ENCODE assay signal across 3 cellular contexts in the genomic region with DNA sequence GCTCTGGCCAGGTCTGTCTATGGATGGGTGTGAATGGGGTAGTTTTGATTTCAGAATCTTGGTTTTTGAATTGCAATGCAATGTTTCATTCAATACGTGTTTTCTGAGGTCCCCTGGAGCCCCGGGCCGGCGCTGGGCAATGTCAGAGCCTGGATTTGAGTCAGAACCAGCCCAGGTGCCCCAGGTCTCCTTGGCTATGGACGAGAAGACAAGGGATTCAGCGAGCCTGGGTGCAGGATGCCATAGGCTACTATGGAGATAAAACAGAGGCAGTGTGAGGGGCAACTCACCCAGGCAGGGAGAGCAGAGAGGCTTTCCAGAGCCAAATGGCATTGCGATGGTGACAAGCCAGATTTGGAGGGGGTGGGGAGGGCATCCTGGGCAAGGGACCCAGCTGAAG.
TF ChIP-seq lines count a peak whose summit lies in the region.

No MANE protein-coding gene starts in this region.

TF ChIP-seq in SK-N-SH, 30 proteins besides CTCF, POLR2A, EP300 and RAD21:
- TF ChIP-seq FOSL2 (IDR thresholded peaks at IDR 0.05; ENCODE audit: borderline replicate concordance, low read depth) (no peak), POLR2AphosphoS5 (IDR thresholded peaks at IDR 0.05; ENCODE audit: low read depth, low read length) (no peak), TAF1 (IDR thresholded peaks at IDR 0.05; ENCODE audit: borderline replicate concordance, low read depth, low read length) (no peak), USF1 (IDR thresholded peaks at IDR 0.05; ENCODE audit: borderline replicate concordance, low read depth) (no peak), RXRA (IDR thresholded peaks at IDR 0.05; ENCODE audit: borderline replicate concordance, low read depth) (no peak), GATA2 (CRISPR knock-in tag; IDR thresholded peaks at IDR 0.05) (no peak), MEF2A (IDR thresholded peaks at IDR 0.05; ENCODE audit: borderline replicate concordance, low read depth) (no peak), GABPA (IDR thresholded peaks at IDR 0.05; ENCODE audit: low read depth) (no peak), TCF12 (IDR thresholded peaks at IDR 0.05) (no peak), SIN3A (IDR thresholded peaks at IDR 0.05; ENCODE audit: borderline replicate concordance, low read depth, low read length) (no peak), NFIC (IDR thresholded peaks at IDR 0.05; ENCODE audit: borderline replicate concordance) (no peak), NRF1 (IDR thresholded peaks at IDR 0.05; ENCODE audit: low read depth, low read length) (no peak), MXI1 (IDR thresholded peaks at IDR 0.05; ENCODE audit: low read depth, low read length) (no peak), YY1 (IDR thresholded peaks at IDR 0.05; ENCODE audit: low read depth) (no peak)
- TF ChIP-seq, protein P1, sequence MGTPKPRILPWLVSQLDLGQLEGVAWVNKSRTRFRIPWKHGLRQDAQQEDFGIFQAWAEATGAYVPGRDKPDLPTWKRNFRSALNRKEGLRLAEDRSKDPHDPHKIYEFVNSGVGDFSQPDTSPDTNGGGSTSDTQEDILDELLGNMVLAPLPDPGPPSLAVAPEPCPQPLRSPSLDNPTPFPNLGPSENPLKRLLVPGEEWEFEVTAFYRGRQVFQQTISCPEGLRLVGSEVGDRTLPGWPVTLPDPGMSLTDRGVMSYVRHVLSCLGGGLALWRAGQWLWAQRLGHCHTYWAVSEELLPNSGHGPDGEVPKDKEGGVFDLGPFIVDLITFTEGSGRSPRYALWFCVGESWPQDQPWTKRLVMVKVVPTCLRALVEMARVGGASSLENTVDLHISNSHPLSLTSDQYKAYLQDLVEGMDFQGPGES (IDR thresholded peaks at IDR 0.05; ENCODE audit: low read depth, low read length) = no peak
- TF ChIP-seq, protein P2, sequence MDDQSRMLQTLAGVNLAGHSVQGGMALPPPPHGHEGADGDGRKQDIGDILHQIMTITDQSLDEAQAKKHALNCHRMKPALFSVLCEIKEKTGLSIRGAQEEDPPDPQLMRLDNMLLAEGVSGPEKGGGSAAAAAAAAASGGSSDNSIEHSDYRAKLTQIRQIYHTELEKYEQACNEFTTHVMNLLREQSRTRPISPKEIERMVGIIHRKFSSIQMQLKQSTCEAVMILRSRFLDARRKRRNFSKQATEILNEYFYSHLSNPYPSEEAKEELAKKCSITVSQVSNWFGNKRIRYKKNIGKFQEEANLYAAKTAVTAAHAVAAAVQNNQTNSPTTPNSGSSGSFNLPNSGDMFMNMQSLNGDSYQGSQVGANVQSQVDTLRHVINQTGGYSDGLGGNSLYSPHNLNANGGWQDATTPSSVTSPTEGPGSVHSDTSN (IDR thresholded peaks at IDR 0.05) = no peak

TF ChIP-seq in SK-N-SH treated with all-trans-retinoic acid at 6 μM for 48 hours, 23 proteins besides CTCF, POLR2A, EP300 and RAD21 (continues in another document):
- no peak for TF ChIP-seq SNAI2 (CRISPR knock-in tag; IDR thresholded peaks at IDR 0.05)
- TF ChIP-seq GLIS3 (CRISPR knock-in tag; IDR thresholded peaks at IDR 0.05) = no peak
- TF ChIP-seq TOX (CRISPR knock-in tag; IDR thresholded peaks at IDR 0.05; ENCODE audit: borderline replicate concordance) = no peak
- TF ChIP-seq PPARA (CRISPR knock-in tag; IDR thresholded peaks at IDR 0.05; ENCODE audit: borderline replicate concordance) = no peak
- TF ChIP-seq CSRNP3 (CRISPR knock-in tag; IDR thresholded peaks at IDR 0.05) = no peak
- no peak for TF ChIP-seq TSHZ2 (CRISPR knock-in tag; IDR thresholded peaks at IDR 0.05)
- no peak for TF ChIP-seq ZFP3 (CRISPR knock-in tag; IDR thresholded peaks at IDR 0.05)
- TF ChIP-seq ZC3H10 (CRISPR knock-in tag; IDR thresholded peaks at IDR 0.05) = no peak
- no peak for TF ChIP-seq TCF4 (CRISPR knock-in tag; IDR thresholded peaks at IDR 0.05; ENCODE audit: borderline replicate concordance)
- TF ChIP-seq ARNTL (CRISPR knock-in tag; IDR thresholded peaks at IDR 0.05; ENCODE audit: borderline replicate concordance, low read depth) = no peak
- no peak for TF ChIP-seq OSR1 (CRISPR knock-in tag; IDR thresholded peaks at IDR 0.05)
- no peak for TF ChIP-seq CSDC2 (CRISPR knock-in tag; IDR thresholded peaks at IDR 0.05)
- TF ChIP-seq RARB (CRISPR knock-in tag; IDR thresholded peaks at IDR 0.05) = no peak
- TF ChIP-seq CREB5 (CRISPR knock-in tag; IDR thresholded peaks at IDR 0.05; ENCODE audit: low read depth) = no peak
- no peak for TF ChIP-seq ESRRG (CRISPR knock-in tag; IDR thresholded peaks at IDR 0.05)

TF ChIP-seq in K562, 482 proteins besides CTCF, POLR2A, EP300 and RAD21:
- TF ChIP-seq NCOA1 (IDR thresholded peaks at IDR 0.05; ENCODE audit: low read depth) (no peak), RB1 (IDR thresholded peaks at IDR 0.05; ENCODE audit: low read depth) (no peak), SETDB1 (IDR thresholded peaks at IDR 0.05; ENCODE audit: low read length) (no peak), NELFE (IDR thresholded peaks at IDR 0.05; ENCODE audit: insufficient read depth, insufficient read length) (no peak), HDGF (IDR thresholded peaks at IDR 0.05) (no peak), CREBBP (IDR thresholded peaks at IDR 0.05; ENCODE audit: low read depth, low read length) (no peak), CBX5 (IDR thresholded peaks at IDR 0.05; ENCODE audit: borderline replicate concordance, low read depth) (no peak), ZKSCAN1 (IDR thresholded peaks at IDR 0.05; ENCODE audit: low read depth, low read length) (no peak), POLR2AphosphoS5 (IDR thresholded peaks at IDR 0.05; ENCODE audit: control insufficient read depth, insufficient read depth, low read depth, low read length) (no peak), HDAC2 (IDR thresholded peaks at IDR 0.05) (no peak), MAFG (tag; conservative IDR thresholded peaks at IDR 0.05) (no peak), EP400 (IDR thresholded peaks at IDR 0.05) (no peak), HMG20A (CRISPR knock-in tag; conservative IDR thresholded peaks at IDR 0.05) (no peak), ZNF121 (CRISPR knock-in tag; conservative IDR thresholded peaks at IDR 0.05) (no peak), KAT7 (CRISPR knock-in tag; IDR thresholded peaks at IDR 0.05; ENCODE audit: borderline replicate concordance) (no peak), CREB1 (IDR thresholded peaks at IDR 0.05) (no peak), CREB1 (CRISPR knock-in tag; IDR thresholded peaks at IDR 0.05) (no peak), ETS1 (conservative IDR thresholded peaks at IDR 0.05; ENCODE audit: control insufficient read depth, low read depth, low read length) (no peak), UBTF (IDR thresholded peaks at IDR 0.05; ENCODE audit: borderline replicate concordance in 1 of 2, low read depth in 2 of 2, low read length in 2 of 2) (no peak)
